2 cellular contexts compared by ENCODE assay signal in the genomic region with DNA sequence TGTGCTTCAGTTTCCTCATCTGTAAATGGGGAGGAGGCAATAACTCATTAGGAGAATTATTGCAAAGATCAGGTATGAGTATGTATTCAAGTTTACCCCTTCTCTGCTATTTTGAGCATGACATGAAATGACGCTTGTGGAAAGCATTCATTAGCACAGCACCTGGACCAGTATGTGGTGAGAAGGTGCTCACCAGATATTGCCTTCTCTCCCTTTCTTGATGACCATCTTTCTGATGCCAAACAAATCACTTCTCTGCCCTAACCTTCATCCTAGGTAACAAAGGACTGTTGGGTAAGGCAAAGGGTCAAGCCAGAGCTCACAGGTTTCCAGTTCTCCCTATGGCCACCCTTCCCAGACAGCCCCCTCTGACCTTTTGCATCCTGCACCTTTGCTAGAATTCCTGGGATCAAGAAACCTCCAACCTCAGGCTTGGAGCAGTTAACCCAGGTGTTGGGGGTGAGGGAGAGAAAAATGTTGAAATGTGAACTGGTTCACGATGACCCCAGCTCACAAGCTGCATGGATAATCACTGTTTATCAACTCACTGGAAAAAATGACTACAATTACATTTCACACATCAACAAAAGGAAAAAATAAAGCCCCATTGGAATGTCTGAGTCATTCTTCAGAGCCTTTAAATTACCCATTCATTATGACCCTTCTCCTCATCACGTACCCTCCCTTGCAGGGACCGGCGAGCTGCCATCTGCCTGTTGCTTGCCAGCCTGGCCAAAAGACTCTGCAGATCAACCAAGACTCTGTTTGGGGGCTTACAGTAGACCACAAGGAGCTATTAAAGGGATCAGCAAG.
TF ChIP-seq lines count a peak whose summit lies in the region.

No MANE protein-coding gene starts in this region.

TF ChIP-seq in HCT116, 20 proteins besides CTCF, POLR2A, EP300 and RAD21:
- TF ChIP-seq EZH2 (IDR thresholded peaks at IDR 0.05) (no peak), SP1 (IDR thresholded peaks at IDR 0.05; ENCODE audit: low read depth) (peak; percentile 64), JUND (IDR thresholded peaks at IDR 0.05) (peak; percentile 80), FOSL1 (IDR thresholded peaks at IDR 0.05; ENCODE audit: low read depth) (peak; percentile 85), SRF (IDR thresholded peaks at IDR 0.05; ENCODE audit: low read depth) (0 out of 2 replicates have a peak, but pooled peaks have one; percentile 43), YY1 (IDR thresholded peaks at IDR 0.05; ENCODE audit: extremely low read depth, insufficient replicate concordance, low read depth, low read length) (peak; percentile 41)
- TF ChIP-seq, protein P1, sequence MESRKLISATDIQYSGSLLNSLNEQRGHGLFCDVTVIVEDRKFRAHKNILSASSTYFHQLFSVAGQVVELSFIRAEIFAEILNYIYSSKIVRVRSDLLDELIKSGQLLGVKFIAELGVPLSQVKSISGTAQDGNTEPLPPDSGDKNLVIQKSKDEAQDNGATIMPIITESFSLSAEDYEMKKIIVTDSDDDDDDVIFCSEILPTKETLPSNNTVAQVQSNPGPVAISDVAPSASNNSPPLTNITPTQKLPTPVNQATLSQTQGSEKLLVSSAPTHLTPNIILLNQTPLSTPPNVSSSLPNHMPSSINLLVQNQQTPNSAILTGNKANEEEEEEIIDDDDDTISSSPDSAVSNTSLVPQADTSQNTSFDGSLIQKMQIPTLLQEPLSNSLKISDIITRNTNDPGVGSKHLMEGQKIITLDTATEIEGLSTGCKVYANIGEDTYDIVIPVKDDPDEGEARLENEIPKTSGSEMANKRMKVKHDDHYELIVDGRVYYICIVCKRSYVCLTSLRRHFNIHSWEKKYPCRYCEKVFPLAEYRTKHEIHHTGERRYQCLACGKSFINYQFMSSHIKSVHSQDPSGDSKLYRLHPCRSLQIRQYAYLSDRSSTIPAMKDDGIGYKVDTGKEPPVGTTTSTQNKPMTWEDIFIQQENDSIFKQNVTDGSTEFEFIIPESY (IDR thresholded peaks at IDR 0.05; ENCODE audit: extremely low read depth, insufficient replicate concordance, low read length) = no peak

TF ChIP-seq in HepG2, 621 proteins besides CTCF, POLR2A, EP300 and RAD21:
- TF ChIP-seq TAF1 (CRISPR knock-in tag; IDR thresholded peaks at IDR 0.05) (no peak), SMAD9 (CRISPR knock-in tag; IDR thresholded peaks at IDR 0.05) (no peak), ZNF761 (CRISPR knock-in tag; conservative IDR thresholded peaks at IDR 0.05) (no peak)
- TF ChIP-seq, protein P2, sequence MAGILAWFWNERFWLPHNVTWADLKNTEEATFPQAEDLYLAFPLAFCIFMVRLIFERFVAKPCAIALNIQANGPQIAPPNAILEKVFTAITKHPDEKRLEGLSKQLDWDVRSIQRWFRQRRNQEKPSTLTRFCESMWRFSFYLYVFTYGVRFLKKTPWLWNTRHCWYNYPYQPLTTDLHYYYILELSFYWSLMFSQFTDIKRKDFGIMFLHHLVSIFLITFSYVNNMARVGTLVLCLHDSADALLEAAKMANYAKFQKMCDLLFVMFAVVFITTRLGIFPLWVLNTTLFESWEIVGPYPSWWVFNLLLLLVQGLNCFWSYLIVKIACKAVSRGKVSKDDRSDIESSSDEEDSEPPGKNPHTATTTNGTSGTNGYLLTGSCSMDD (CRISPR knock-in tag; IDR thresholded peaks at IDR 0.05) = no peak
